ENCODE assay signal across 2 cellular contexts in genomic region chr3:178690571-178690970, GRCh38.
TF ChIP-seq lines count a peak whose summit lies in the region.

No MANE protein-coding gene starts in this region.

TF ChIP-seq in HepG2, 621 proteins besides CTCF, POLR2A, EP300 and RAD21 (continued from another document):
- TF ChIP-seq, protein P1, sequence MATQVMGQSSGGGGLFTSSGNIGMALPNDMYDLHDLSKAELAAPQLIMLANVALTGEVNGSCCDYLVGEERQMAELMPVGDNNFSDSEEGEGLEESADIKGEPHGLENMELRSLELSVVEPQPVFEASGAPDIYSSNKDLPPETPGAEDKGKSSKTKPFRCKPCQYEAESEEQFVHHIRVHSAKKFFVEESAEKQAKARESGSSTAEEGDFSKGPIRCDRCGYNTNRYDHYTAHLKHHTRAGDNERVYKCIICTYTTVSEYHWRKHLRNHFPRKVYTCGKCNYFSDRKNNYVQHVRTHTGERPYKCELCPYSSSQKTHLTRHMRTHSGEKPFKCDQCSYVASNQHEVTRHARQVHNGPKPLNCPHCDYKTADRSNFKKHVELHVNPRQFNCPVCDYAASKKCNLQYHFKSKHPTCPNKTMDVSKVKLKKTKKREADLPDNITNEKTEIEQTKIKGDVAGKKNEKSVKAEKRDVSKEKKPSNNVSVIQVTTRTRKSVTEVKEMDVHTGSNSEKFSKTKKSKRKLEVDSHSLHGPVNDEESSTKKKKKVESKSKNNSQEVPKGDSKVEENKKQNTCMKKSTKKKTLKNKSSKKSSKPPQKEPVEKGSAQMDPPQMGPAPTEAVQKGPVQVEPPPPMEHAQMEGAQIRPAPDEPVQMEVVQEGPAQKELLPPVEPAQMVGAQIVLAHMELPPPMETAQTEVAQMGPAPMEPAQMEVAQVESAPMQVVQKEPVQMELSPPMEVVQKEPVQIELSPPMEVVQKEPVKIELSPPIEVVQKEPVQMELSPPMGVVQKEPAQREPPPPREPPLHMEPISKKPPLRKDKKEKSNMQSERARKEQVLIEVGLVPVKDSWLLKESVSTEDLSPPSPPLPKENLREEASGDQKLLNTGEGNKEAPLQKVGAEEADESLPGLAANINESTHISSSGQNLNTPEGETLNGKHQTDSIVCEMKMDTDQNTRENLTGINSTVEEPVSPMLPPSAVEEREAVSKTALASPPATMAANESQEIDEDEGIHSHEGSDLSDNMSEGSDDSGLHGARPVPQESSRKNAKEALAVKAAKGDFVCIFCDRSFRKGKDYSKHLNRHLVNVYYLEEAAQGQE (IDR thresholded peaks at IDR 0.05; ENCODE audit: borderline replicate concordance in 1 of 2, low read depth in 1 of 2, low read length in 2 of 2): peak in 1 of 2 experiments; percentile 85; a peak in 2 of 4 replicates
- no peak for TF ChIP-seq ZBTB39 (CRISPR knock-in tag; IDR thresholded peaks at IDR 0.05)

TF ChIP-seq in K562, 482 proteins besides CTCF, POLR2A, EP300 and RAD21 (continued from another document):
- TF ChIP-seq, protein P1 (CRISPR knock-in tag; IDR thresholded peaks at IDR 0.05; ENCODE audit: low read depth): 0 out of 2 replicates have a peak, but pooled peaks have one; percentile 46
